In genomic region chr4:186009976-186010375, GRCh38 we compare ENCODE assay signal across 29 cellular contexts.
"Had no signal": no experiment of that assay in that cellular context is flagged by ENCODE, and none has a peak within 500 bp of the region (broad histone marks: within the 10 kb centered on the region; RNA-seq: fewer than 3 reads in every experiment).

No MANE protein-coding gene starts in this region.

- H3K27ac ChIP-seq: stomach, suprapubic skin, testis, thoracic aorta, thyroid gland, tibial artery, tibial nerve, transverse colon, upper lobe of left lung, upper lobe of right lung, uterus, vagina had no signal

- H3K9me3 ChIP-seq: stomach, suprapubic skin, testis, thoracic aorta, thyroid gland, tibial artery, tibial nerve, transverse colon, upper lobe of left lung, upper lobe of right lung, uterus, vagina had no signal

- H3K36me3 ChIP-seq: stomach, suprapubic skin, thoracic aorta, thyroid gland, tibial artery, tibial nerve, transverse colon, upper lobe of left lung, upper lobe of right lung, uterus, vagina had no signal

- H3K4me1 Mint-ChIP-seq: stimulated activated effector memory CD8-positive, alpha-beta T cell treated with anti-CD3 and anti-CD28 coated beads, Interleukin-12 subunit alpha, Interleukin-12 subunit beta, amount 100 ng/mL, for 72 hours; stimulated activated memory B cell treated with anti-CD40 and anti-IgM and Interleukin-4, amounts not matched to agents 10 μg/mL and 1 μg/mL and 100 μg/mL, for 72 hours; stimulated activated naive B cell treated with anti-CD40 and anti-IgM and Interleukin-4, amounts not matched to agents 10 μg/mL and 1 μg/mL and 100 μg/mL, for 72 hours; stimulated activated naive CD8-positive, alpha-beta T cell treated with anti-CD3 and anti-CD28 coated beads, Interleukin-15, amount 100 ng/mL, for 72 hours had no signal

- FAIRE-seq: urothelium cell line had no signal

- H3K27me3 ChIP-seq: stomach, testis, thyroid gland, tibial artery, tibial nerve, transverse colon, upper lobe of left lung, upper lobe of right lung, uterus, vagina had no signal

- H3K4me3 ChIP-seq: stomach, suprapubic skin, testis, thoracic aorta, thyroid gland, tibial artery, tibial nerve, transverse colon, upper lobe of left lung, upper lobe of right lung, uterus, vagina had no signal

- H3K4me1 ChIP-seq: stomach, suprapubic skin, testis, thyroid gland, tibial nerve, transverse colon, upper lobe of left lung, upper lobe of right lung, uterus, vagina had no signal

- H3K27ac Mint-ChIP-seq: stimulated activated effector memory CD8-positive, alpha-beta T cell treated with anti-CD3 and anti-CD28 coated beads, Interleukin-12 subunit alpha, Interleukin-12 subunit beta, amount 100 ng/mL, for 72 hours; stimulated activated memory B cell treated with anti-CD40 and anti-IgM and Interleukin-4, amounts not matched to agents 10 μg/mL and 1 μg/mL and 100 μg/mL, for 72 hours; stimulated activated naive B cell treated with anti-CD40 and anti-IgM and Interleukin-4, amounts not matched to agents 10 μg/mL and 1 μg/mL and 100 μg/mL, for 72 hours; stimulated activated naive CD8-positive, alpha-beta T cell treated with anti-CD3 and anti-CD28 coated beads, Interleukin-15, amount 100 ng/mL, for 72 hours; stimulated activated naive CD8-positive, alpha-beta T cell treated with anti-CD3 and anti-CD28 coated beads, Interleukin-15, Interleukin-2, amounts not matched to agents 100 ng/mL and 50 ng/mL, for 24 hours; type B pancreatic cell had no signal

- H3K4me3 Mint-ChIP-seq: stimulated activated effector memory CD8-positive, alpha-beta T cell treated with anti-CD3 and anti-CD28 coated beads, Interleukin-12 subunit alpha, Interleukin-12 subunit beta, amount 100 ng/mL, for 72 hours; stimulated activated memory B cell treated with anti-CD40 and anti-IgM and Interleukin-4, amounts not matched to agents 10 μg/mL and 1 μg/mL and 100 μg/mL, for 72 hours; stimulated activated naive B cell treated with anti-CD40 and anti-IgM and Interleukin-4, amounts not matched to agents 10 μg/mL and 1 μg/mL and 100 μg/mL, for 72 hours; stimulated activated naive CD8-positive, alpha-beta T cell treated with anti-CD3 and anti-CD28 coated beads, Interleukin-15, amount 100 ng/mL, for 72 hours; stimulated activated naive CD8-positive, alpha-beta T cell treated with anti-CD3 and anti-CD28 coated beads, Interleukin-15, Interleukin-2, amounts not matched to agents 100 ng/mL and 50 ng/mL, for 24 hours; type B pancreatic cell had no signal

- H3K9me3 Mint-ChIP-seq: stimulated activated effector memory CD8-positive, alpha-beta T cell treated with anti-CD3 and anti-CD28 coated beads, Interleukin-12 subunit alpha, Interleukin-12 subunit beta, amount 100 ng/mL, for 72 hours; stimulated activated memory B cell treated with anti-CD40 and anti-IgM and Interleukin-4, amounts not matched to agents 10 μg/mL and 1 μg/mL and 100 μg/mL, for 72 hours; stimulated activated naive B cell treated with anti-CD40 and anti-IgM and Interleukin-4, amounts not matched to agents 10 μg/mL and 1 μg/mL and 100 μg/mL, for 72 hours; stimulated activated naive CD8-positive, alpha-beta T cell treated with anti-CD3 and anti-CD28 coated beads, Interleukin-15, amount 100 ng/mL, for 72 hours; stimulated activated naive CD8-positive, alpha-beta T cell treated with anti-CD3 and anti-CD28 coated beads, Interleukin-15, Interleukin-2, amounts not matched to agents 100 ng/mL and 50 ng/mL, for 24 hours; type B pancreatic cell had no signal

- DNase-seq: stimulated activated CD4-positive, alpha-beta T cell treated with anti-CD3 and anti-CD28 coated beads, Interleukin-2, amount 100 ng/mL, for 48 hours; stimulated activated CD4-positive, alpha-beta T cell treated with anti-CD3 and anti-CD28 coated beads, Interleukin-4, amount 100 ng/mL, for 1 hour; stimulated activated CD4-positive, alpha-beta T cell treated with anti-CD3 and anti-CD28 coated beads, Interleukin-4, amount 100 ng/mL, for 24 hours; stimulated activated CD4-positive, alpha-beta T cell treated with anti-CD3 and anti-CD28 coated beads, Interleukin-4, amount 100 ng/mL, for 4 hours; stimulated activated CD8-positive, alpha-beta memory T cell treated with anti-CD3 and anti-CD28 coated beads, Interleukin-4, amount 100 ng/mL, for 48 hours; stimulated activated naive B cell treated with anti-CD40 and anti-IgM and Interleukin-4, amounts not matched to agents 10 μg/mL and 1 μg/mL and 100 μg/mL, for 72 hours; stimulated activated naive CD4-positive, alpha-beta T cell; stimulated activated naive CD4-positive, alpha-beta T cell treated with Interleukin-2 at 50 U/mL for 16 hours; stimulated activated naive CD8-positive, alpha-beta T cell treated with anti-CD3 and anti-CD28 coated beads, Interleukin-15, amount 100 ng/mL, for 72 hours; stimulated activated naive CD8-positive, alpha-beta T cell treated with anti-CD3 and anti-CD28 coated beads, Interleukin-15, Interleukin-2, amounts not matched to agents 100 U/mL and 50 U/mL, for 24 hours; stomach; substantia nigra; testis; thyroid gland; tibial artery; transverse colon; trophoblast cell; upper lobe of left lung; upper lobe of right lung; uterus had no signal

- H3K27me3 Mint-ChIP-seq: type B pancreatic cell had no signal

- H3K36me3 Mint-ChIP-seq: stimulated activated effector memory CD8-positive, alpha-beta T cell treated with anti-CD3 and anti-CD28 coated beads, Interleukin-12 subunit alpha, Interleukin-12 subunit beta, amount 100 ng/mL, for 72 hours; stimulated activated memory B cell treated with anti-CD40 and anti-IgM and Interleukin-4, amounts not matched to agents 10 μg/mL and 1 μg/mL and 100 μg/mL, for 72 hours; stimulated activated naive B cell treated with anti-CD40 and anti-IgM and Interleukin-4, amounts not matched to agents 10 μg/mL and 1 μg/mL and 100 μg/mL, for 72 hours; type B pancreatic cell had no signal
